In genomic region chr2:96867756-96868554, GRCh38 we compare ENCODE assay signal across 8 cellular contexts. TPM values are rescaled to one million over a fixed set of nuclear protein-coding genes. Genes with fewer than 3 reads are reported as not detected.
A peak's percentile ranks its signal among the peaks of the same experiment; 100 is the strongest.
DNase-seq lines count a peak whose midpoint lies in the region; ATAC-seq and TF ChIP-seq lines count a peak whose summit lies in the region.

No MANE protein-coding gene starts in this region.

- ATAC-seq in heart left ventricle: no peak
- ATAC-seq in Right ventricle myocardium superior (ENCODE audit: poor library complexity): no peak
- no peak for ATAC-seq in naive thymus-derived CD4-positive, alpha-beta T cell
- no peak for ATAC-seq in HG02870 (IDR thresholded peaks at IDR 0.05; ENCODE audit: unreplicated experiment)
- no peak for ATAC-seq in HG03342 (IDR thresholded peaks at IDR 0.05; ENCODE audit: unreplicated experiment)

- CTCF ChIA-PET in naive thymus-derived CD4-positive, alpha-beta T cell (lab: Charles Lee): interaction anchor here (0.6 to 1.9 kb wide), 13 partner anchors 10 to 108 kb away, joined by 3 to 16 read pairs (median 3); partner anchors contain the start of genes ANKRD39 and CNNM4

- peak overlapping the region; percentile 96 to 100 (median 98) for H3K27ac ChIP-seq in heart left ventricle
- H3K27ac ChIP-seq in naive thymus-derived CD4-positive, alpha-beta T cell (ENCODE audit: low read depth, low read length): peak overlapping the region; percentile 84

- DNase-seq in heart left ventricle (peak in 1 of 5 donors; percentile 58), Right ventricle myocardium superior (no peak), RKO (ENCODE audit: low spot score) (peak; percentile 31), SW 1271 (lab: John Stamatoyannopoulos, UW) (no peak)
- peak in 1 of 9 donors; percentile 33 for DNase-seq in naive thymus-derived CD4-positive, alpha-beta T cell

- peaks cover 0 to 27% (median 0%) of the 10 kb centered on the region in 9 donors for H3K27me3 ChIP-seq in heart left ventricle
- no peaks in the 10 kb centered on the region for H3K27me3 ChIP-seq in naive thymus-derived CD4-positive, alpha-beta T cell (ENCODE audit: control insufficient read depth in 2 of 2, insufficient read depth in 2 of 2, low read length in 2 of 2)

- POLR2A ChIA-PET in naive thymus-derived CD4-positive, alpha-beta T cell (lab: Charles Lee): interaction anchor here (0.6 to 15.0 kb wide), 18 partner anchors 9 to 95 kb away, joined by 3 to 288 read pairs (median 4); partner anchors contain the start of genes ANKRD39 and CNNM3

- H3K4me3 ChIP-seq in heart left ventricle: peak overlapping the region; percentile 79 to 100 (median 98)
- H3K4me3 ChIP-seq in naive thymus-derived CD4-positive, alpha-beta T cell (ENCODE audit: low read length): peak overlapping the region; percentile 81

- intact Hi-C loops in heart left ventricle (cut with DNase I) (loop anchor here in 4 of 10 donors (1.0 to 5.0 kb wide), 4 partner anchors 10 to 244 kb away; partner anchors contain the start of genes ANKRD36 (in 1 of the 4) and ANKRD39 (in 1 of the 4)), Right ventricle myocardium superior (cut with DNase I) (loop anchor here (2.0 kb wide), 1 partner anchor 41 kb away; no protein-coding TSS in a partner anchor)
- intact Hi-C loops in dendritic cell treated with granulocyte-macrophage colony-stimulating factor and Interleukin-4, amounts not matched to agents 40 ng/mL and 50 ng/mL, for 4 days (cut with micrococcal nuclease): no loop called here
- intact Hi-C loops in naive thymus-derived CD4-positive, alpha-beta T cell (cut with micrococcal nuclease): loop anchor here in 1 of 2 donors (1.0 kb wide), 2 partner anchors 10 to 83 kb away; partner anchors contain the start of gene ANKRD39

- peaks cover 50% of the 10 kb centered on the region for H3K4me1 Mint-ChIP-seq in dendritic cell treated with granulocyte-macrophage colony-stimulating factor and Interleukin-4, amounts not matched to agents 40 ng/mL and 50 ng/mL, for 4 days (ENCODE audit: low read depth)
- peaks cover 23 to 44% (median 43%) of the 10 kb centered on the region in 7 donors for H3K4me1 Mint-ChIP-seq in naive thymus-derived CD4-positive, alpha-beta T cell

- peaks cover 86% of the 10 kb centered on the region for H3K27me3 Mint-ChIP-seq in dendritic cell treated with granulocyte-macrophage colony-stimulating factor and Interleukin-4, amounts not matched to agents 40 ng/mL and 50 ng/mL, for 4 days
- peaks cover 0 to 12% (median 0%) of the 10 kb centered on the region in 5 donors for H3K27me3 Mint-ChIP-seq in naive thymus-derived CD4-positive, alpha-beta T cell

- peak overlapping the region; percentile 58 for H3K4me3 Mint-ChIP-seq in dendritic cell treated with granulocyte-macrophage colony-stimulating factor and Interleukin-4, amounts not matched to agents 40 ng/mL and 50 ng/mL, for 4 days
- H3K4me3 Mint-ChIP-seq in naive thymus-derived CD4-positive, alpha-beta T cell: peak overlapping the region; percentile 81 to 95 (median 88)

- no peaks in the 10 kb centered on the region for H3K9me3 ChIP-seq in heart left ventricle
- no peaks in the 10 kb centered on the region for H3K9me3 ChIP-seq in naive thymus-derived CD4-positive, alpha-beta T cell (ENCODE audit: control insufficient read depth in 2 of 3, low read length in 3 of 3)

- H3K9me3 Mint-ChIP-seq in dendritic cell treated with granulocyte-macrophage colony-stimulating factor and Interleukin-4, amounts not matched to agents 40 ng/mL and 50 ng/mL, for 4 days: no peaks in the 10 kb centered on the region
- no peaks in the 10 kb centered on the region for H3K9me3 Mint-ChIP-seq in naive thymus-derived CD4-positive, alpha-beta T cell

- H3K36me3 Mint-ChIP-seq in dendritic cell treated with granulocyte-macrophage colony-stimulating factor and Interleukin-4, amounts not matched to agents 40 ng/mL and 50 ng/mL, for 4 days (ENCODE audit: low read depth): no peaks in the 10 kb centered on the region
- H3K36me3 Mint-ChIP-seq in naive thymus-derived CD4-positive, alpha-beta T cell: peaks cover 0 to 17% (median 6%) of the 10 kb centered on the region in 5 donors

- no peak for TF ChIP-seq CTCF in heart left ventricle (IDR thresholded peaks at IDR 0.05)

- peaks cover under 1 to 73% (median 49%) of the 10 kb centered on the region in 12 donors for H3K4me1 ChIP-seq in heart left ventricle
- H3K4me1 ChIP-seq in naive thymus-derived CD4-positive, alpha-beta T cell (ENCODE audit: control insufficient read depth in 2 of 2, insufficient read depth in 2 of 2, low read length in 2 of 2): peaks cover 24 to 29% of the 10 kb centered on the region in 2 donors

- H3K27ac Mint-ChIP-seq in dendritic cell treated with granulocyte-macrophage colony-stimulating factor and Interleukin-4, amounts not matched to agents 40 ng/mL and 50 ng/mL, for 4 days: peak overlapping the region; percentile 52
- peak overlapping the region; percentile 75 to 94 (median 88) for H3K27ac Mint-ChIP-seq in naive thymus-derived CD4-positive, alpha-beta T cell

- peaks cover 0 to 48% (median 44%) of the 10 kb centered on the region in 9 donors for H3K36me3 ChIP-seq in heart left ventricle
- H3K36me3 ChIP-seq in naive thymus-derived CD4-positive, alpha-beta T cell (ENCODE audit: control insufficient read depth in 2 of 3, insufficient read depth in 3 of 3, low read length in 3 of 3): peaks cover 0 to 43% (median 7%) of the 10 kb centered on the region in 3 experiments

- TF ChIP-seq POLR2A in heart left ventricle (IDR thresholded peaks at IDR 0.05): no peak

- WGBS in heart left ventricle, 4 donors: 17 to 23% (median 21%) methylated on average over 19 to 27 of the region's 27 CpGs

RNA-seq across cellular contexts. Expression of gene SEMA4C, which starts 1.9 kb away (rescaled TPM):
- total RNA-seq in heart left ventricle: 10 to 100 TPM; 15.6 to 29.6 (median 22.0) TPM
- 10 to 100 TPM; 11.7 to 17.0 TPM for polyA plus RNA-seq in heart left ventricle
- 18.2 TPM for total RNA-seq in Right ventricle myocardium superior
- total RNA-seq in naive thymus-derived CD4-positive, alpha-beta T cell: 10 to 100 TPM; 33.5 to 74.7 (median 44.1) TPM
- 1 to 10 TPM; 3.1 to 5.1 TPM for polyA plus RNA-seq in naive thymus-derived CD4-positive, alpha-beta T cell

RNA-seq across cellular contexts. Expression of gene ANKRD39, which starts 10.1 kb away (rescaled TPM):
- 10 to 100 TPM; 13.3 to 18.4 (median 16.8) TPM for total RNA-seq in heart left ventricle
- polyA plus RNA-seq in heart left ventricle: 10 to 100 TPM; 18.3 to 33.4 TPM
- 14.6 TPM for total RNA-seq in Right ventricle myocardium superior
- 10 to 100 TPM; 12.0 to 38.4 (median 16.4) TPM for total RNA-seq in naive thymus-derived CD4-positive, alpha-beta T cell
- polyA plus RNA-seq in naive thymus-derived CD4-positive, alpha-beta T cell: 10 to 100 TPM; 15.6 to 19.9 TPM

RNA-seq across cellular contexts. Expression of gene ANKRD23, which starts 24.1 kb away (rescaled TPM):
- total RNA-seq in heart left ventricle: 10 to 100 TPM in 2 of 9 donors, 1 to 10 TPM in 7; 2.3 to 23.6 (median 7.9) TPM
- polyA plus RNA-seq in heart left ventricle: 10 to 100 TPM in 1 of 2 donors, under 1 TPM in 1; 0.96 to 26.7 TPM
- total RNA-seq in Right ventricle myocardium superior: 10.6 TPM
- 10 to 100 TPM in 4 of 5 experiments, 1 to 10 TPM in 1; 9.4 to 19.8 (median 17.8) TPM for total RNA-seq in naive thymus-derived CD4-positive, alpha-beta T cell
- under 1 TPM; 0.64 to 0.87 TPM for polyA plus RNA-seq in naive thymus-derived CD4-positive, alpha-beta T cell

RNA-seq across cellular contexts. Expression of gene CNNM3, which starts 51.9 kb away (rescaled TPM):
- total RNA-seq in heart left ventricle (10 to 100 TPM in 6 of 9 donors, 1 to 10 TPM in 3; 6.6 to 17.7 (median 10.6) TPM), Right ventricle myocardium superior (13.5 TPM)
- 1 to 10 TPM; 5.1 to 7.1 TPM for polyA plus RNA-seq in heart left ventricle
- total RNA-seq in naive thymus-derived CD4-positive, alpha-beta T cell: 10 to 100 TPM; 32.1 to 51.5 (median 44.6) TPM
- polyA plus RNA-seq in naive thymus-derived CD4-positive, alpha-beta T cell: 1 to 10 TPM; 4.0 to 5.8 TPM
